Comparison of ENCODE assay signal across 9 cellular contexts in the genomic region with DNA sequence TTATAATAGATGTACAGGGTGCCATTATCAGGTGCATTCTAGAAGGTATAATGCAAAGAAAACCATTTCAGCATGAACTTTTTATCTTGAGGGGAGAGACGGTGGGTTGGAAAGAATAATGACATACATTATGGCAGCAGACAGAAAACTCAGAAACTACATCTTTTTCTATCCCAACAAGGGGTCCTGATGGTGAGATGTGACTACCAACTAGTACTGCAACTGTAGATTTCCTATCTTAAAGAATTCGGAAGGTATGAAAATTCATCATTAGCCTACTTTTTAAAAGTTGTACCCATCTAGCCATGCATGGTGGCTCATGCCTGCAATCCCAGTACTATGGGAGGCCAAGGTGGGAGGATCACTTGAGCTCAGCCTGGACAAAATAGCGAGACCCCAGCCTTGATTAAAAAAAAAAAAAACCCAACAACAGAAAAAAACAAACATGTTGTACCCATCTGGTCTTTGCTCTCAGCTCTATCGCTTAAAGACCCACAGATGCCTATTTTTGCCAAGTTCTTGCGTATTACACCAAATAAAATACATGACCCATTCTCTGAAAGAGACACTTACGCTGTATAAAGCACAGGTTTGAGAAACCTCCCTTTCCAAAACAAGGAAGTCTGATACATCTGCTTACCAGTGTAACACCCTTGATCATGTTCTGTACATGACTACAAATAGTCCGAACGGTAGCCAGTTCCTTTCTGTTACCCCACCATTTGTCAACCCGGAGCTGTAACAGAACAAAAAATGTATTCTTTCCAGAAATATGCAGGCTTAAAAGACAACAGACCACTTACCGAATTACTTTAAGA. TPM values are rescaled to one million over a fixed set of nuclear protein-coding genes. Genes with fewer than 3 reads are reported as not detected.
DNase-seq lines count a peak whose midpoint lies in the region; ATAC-seq, FAIRE-seq and TF ChIP-seq lines count a peak whose summit lies in the region.
"Had no signal": no experiment of that assay in that cellular context is flagged by ENCODE, and none has a peak within 500 bp of the region (broad histone marks: within the 10 kb centered on the region; RNA-seq: fewer than 3 reads in every experiment).

No MANE protein-coding gene starts in this region.

- TF ChIP-seq CTCF in DOHH2 (IDR thresholded peaks at IDR 0.05; ENCODE audit: low read depth, low read length, poor library complexity, severe bottlenecking) (no peak), OCI-LY7 (conservative IDR thresholded peaks at IDR 0.05; ENCODE audit: low read length) (no peak), endothelial cell of umbilical vein (IDR thresholded peaks at IDR 0.05; ENCODE audit: extremely low read depth in 1 of 2, insufficient read depth in 1 of 2, low read depth in 1 of 2, low read length in 2 of 2) (no peak), parathyroid adenoma (IDR thresholded peaks at IDR 0.05) (no peak)

- peaks cover 71% of the 10 kb centered on the region for H3F3A ChIP-seq in DOHH2 (ENCODE audit: control insufficient read depth, insufficient read depth)

- H3K36me3 ChIP-seq in DOHH2 (ENCODE audit: control insufficient read depth, low read length): peaks cover 87% of the 10 kb centered on the region
- H3K36me3 ChIP-seq in OCI-LY7 (ENCODE audit: insufficient read depth, low read length): peaks cover 80% of the 10 kb centered on the region
- peaks cover 12 to 35% of the 10 kb centered on the region in 2 experiments for H3K36me3 ChIP-seq in endothelial cell of umbilical vein (ENCODE audit: control insufficient read depth in 2 of 2, extremely low read depth in 1 of 2, insufficient read depth in 2 of 2, low read length in 2 of 2)
- H3K36me3 ChIP-seq in parathyroid adenoma (ENCODE audit: control insufficient read depth, insufficient read depth, low read length): no peaks in the 10 kb centered on the region

- intact Hi-C loops in OCI-LY7 (cut with micrococcal nuclease; ENCODE audit: unreplicated experiment) (loop anchor here (5.0 to 10.0 kb wide), 3 partner anchors 95 to 750 kb away; no protein-coding TSS in a partner anchor), endothelial cell of umbilical vein (cut with micrococcal nuclease) (no loop called here)

- DNase-seq in OCI-LY7 (ENCODE audit: low spot score) (no peak), endothelial cell of umbilical vein (ENCODE audit: low read depth, low spot score) (no peak), NCI-H2171 treated with DMSO at 0.1 percent for 48 hours (lab: John Stamatoyannopoulos, UW) (no peak), LoVo (ENCODE audit: low spot score) (no peak), SK-N-DZ (ENCODE audit: low spot score) (no peak)
- DNase-seq: NCI-H524 treated with DMSO at 0.1 percent for 48 hours had no signal

- H4K20me1 ChIP-seq in DOHH2 (ENCODE audit: control insufficient read depth, insufficient read depth, low read depth, low read length): peaks cover 42% of the 10 kb centered on the region
- H4K20me1 ChIP-seq in OCI-LY7 (ENCODE audit: insufficient read depth, low read length): peaks cover 39% of the 10 kb centered on the region
- H4K20me1 ChIP-seq in endothelial cell of umbilical vein (replicated peaks; ENCODE audit: control insufficient read depth, extremely low read depth, insufficient read depth, low read length): peaks cover 10% of the 10 kb centered on the region

- peak overlapping the region; percentile 82 for H3K4me3 ChIP-seq in DOHH2 (ENCODE audit: low read length)
- peak overlapping the region; percentile 82 for H3K4me3 ChIP-seq in OCI-LY7 (ENCODE audit: low read depth, low read length, poor library complexity, severe bottlenecking)
- peak overlapping the region; percentile 55 to 99 (median 59) for H3K4me3 ChIP-seq in endothelial cell of umbilical vein (replicated peaks in 1 of 3; ENCODE audit: insufficient read depth in 1 of 3, low read depth in 1 of 3, low read length in 3 of 3)
- peak overlapping the region; percentile 96 for H3K4me3 ChIP-seq in parathyroid adenoma (ENCODE audit: low read depth, low read length)

- H2AFZ ChIP-seq in OCI-LY7 (ENCODE audit: low read length): no peak overlapping the region
- H2AFZ ChIP-seq in endothelial cell of umbilical vein (ENCODE audit: low read depth, low read length): no peak overlapping the region
- H2AFZ ChIP-seq in parathyroid adenoma: no peak overlapping the region

- no peak for ATAC-seq in GM21390 (IDR thresholded peaks at IDR 0.05; ENCODE audit: unreplicated experiment)

- dilution Hi-C loops in endothelial cell of umbilical vein (cut with MboI; ENCODE audit: extremely low pct_ligation_motif_present, low sequenced_read_pairs): no loop called here

- no TSS peak for BruUV-seq in OCI-LY7 (replicated peaks; lab: Mats Ljungman, UMichigan)
- no TSS peak for BruUV-seq in endothelial cell of umbilical vein (replicated peaks; lab: Mats Ljungman, UMichigan)

- FAIRE-seq in endothelial cell of umbilical vein (lab: Jason Lieb, UNC): no peak

- CTCF ChIA-PET in OCI-LY7 (lab: Charles Lee; ENCODE audit: unreplicated experiment) (no interaction called here), endothelial cell of umbilical vein (lab: Charles Lee) (no interaction called here)

- no peaks in the 10 kb centered on the region for H3K9me3 ChIP-seq in DOHH2 (ENCODE audit: control insufficient read depth, insufficient read depth, low read length)
- no peaks in the 10 kb centered on the region for H3K9me3 ChIP-seq in OCI-LY7 (ENCODE audit: low read length)
- no peaks in the 10 kb centered on the region for H3K9me3 ChIP-seq in endothelial cell of umbilical vein (replicated peaks; ENCODE audit: control insufficient read depth, insufficient read depth, low read length)
- H3K9me3 ChIP-seq in parathyroid adenoma (ENCODE audit: control insufficient read depth, low read length): no peaks in the 10 kb centered on the region

- H3K27me3 ChIP-seq in DOHH2 (ENCODE audit: control insufficient read depth, low read length): no peaks in the 10 kb centered on the region
- H3K27me3 ChIP-seq in endothelial cell of umbilical vein (ENCODE audit: control insufficient read depth in 2 of 2, insufficient read depth in 2 of 2, low read length in 2 of 2): no peaks in the 10 kb centered on the region
- H3K27me3 ChIP-seq in parathyroid adenoma (ENCODE audit: control insufficient read depth, insufficient read depth, low read length): no peaks in the 10 kb centered on the region

- H3K9ac ChIP-seq in endothelial cell of umbilical vein (replicated peaks; ENCODE audit: extremely low read depth, insufficient read depth, low read length): peak overlapping the region; percentile 92
- H3K9ac ChIP-seq in parathyroid adenoma: no peak overlapping the region

- POLR2A ChIA-PET in OCI-LY7 (lab: Charles Lee) (interaction anchor here (0.6 to 1.7 kb wide), 9 partner anchors 9 to 1605 kb away, joined by 3 to 10 read pairs (median 5); a partner anchor contains a TSS), endothelial cell of umbilical vein (lab: Charles Lee) (interaction anchor here (0.7 kb wide), 1 partner anchor 91 kb away, joined by 3 read pairs; a partner anchor contains a TSS)

- H3K9me2 ChIP-seq in DOHH2 (replicated peaks; ENCODE audit: control insufficient read depth, low read length) (no peaks in the 10 kb centered on the region), OCI-LY7 (ENCODE audit: insufficient read depth, low read length) (no peaks in the 10 kb centered on the region)

- TF ChIP-seq POLR2A in endothelial cell of umbilical vein (IDR thresholded peaks at IDR 0.05; ENCODE audit: low read depth, low read length): peak; percentile 1

- peaks cover 66% of the 10 kb centered on the region for H3K79me2 ChIP-seq in DOHH2 (ENCODE audit: control insufficient read depth, low read length)
- peaks cover 77% of the 10 kb centered on the region for H3K79me2 ChIP-seq in OCI-LY7 (ENCODE audit: insufficient read depth, low read depth, low read length)
- peaks cover 42% of the 10 kb centered on the region for H3K79me2 ChIP-seq in endothelial cell of umbilical vein (ENCODE audit: control insufficient read depth, insufficient read depth, low read length)
- H3K79me2 ChIP-seq in parathyroid adenoma: peaks cover 15% of the 10 kb centered on the region

- H3K4me2 ChIP-seq in DOHH2 (ENCODE audit: low read length) (peak overlapping the region; percentile 75), OCI-LY7 (ENCODE audit: low read length) (peak overlapping the region; percentile 83), endothelial cell of umbilical vein (ENCODE audit: insufficient read depth, low read length) (peak overlapping the region; percentile 97), parathyroid adenoma (ENCODE audit: low read length) (peak overlapping the region; percentile 97)

- H3K9me1 ChIP-seq in endothelial cell of umbilical vein (replicated peaks; ENCODE audit: control insufficient read depth, extremely low read depth, insufficient read depth, low read length): no peaks in the 10 kb centered on the region

- peaks cover 40% of the 10 kb centered on the region for H3K4me1 ChIP-seq in DOHH2 (ENCODE audit: control insufficient read depth, low read length)
- H3K4me1 ChIP-seq in OCI-LY7 (ENCODE audit: insufficient read depth, low read length, poor library complexity, severe bottlenecking): peaks cover 43% of the 10 kb centered on the region
- peaks cover 26% of the 10 kb centered on the region for H3K4me1 ChIP-seq in endothelial cell of umbilical vein (ENCODE audit: control insufficient read depth, extremely low read depth, insufficient read depth, low read length)
- H3K4me1 ChIP-seq in parathyroid adenoma: peaks cover 9% of the 10 kb centered on the region

- peak overlapping the region; percentile 88 for H3K27ac ChIP-seq in DOHH2 (ENCODE audit: low read depth, low read length)
- H3K27ac ChIP-seq in OCI-LY7 (ENCODE audit: low read depth, low read length, poor library complexity, severe bottlenecking): peak overlapping the region; percentile 87
- H3K27ac ChIP-seq in endothelial cell of umbilical vein (ENCODE audit: insufficient read depth, low read depth, low read length): peak overlapping the region; percentile 83
- H3K27ac ChIP-seq in parathyroid adenoma: no peak overlapping the region

RNA-seq across cellular contexts. Expression of a gene that starts 1.6 kb away (rescaled TPM):
- 2,571 and 3,860 TPM in 2 replicates for total RNA-seq in OCI-LY7 (2014; rRNA removed; shearing (Covaris generic))
- total RNA-seq in OCI-LY7 (2022) (1,698 and 1,735 TPM in 2 replicates), endothelial cell of umbilical vein (963 and 988 TPM in 2 replicates)
- polyA plus RNA-seq in endothelial cell of umbilical vein: 547 and 1,186 TPM in 2 replicates
- 1,188 and 1,430 TPM in 2 replicates for polyA plus RNA-seq in endothelial cell of umbilical vein (2011; cell fraction: cytosol; rRNA removed)
- polyA plus RNA-seq in endothelial cell of umbilical vein (2011; cell fraction: nucleus; rRNA removed): 316 and 532 TPM in 2 replicates
- polyA plus RNA-seq in endothelial cell of umbilical vein (2012): 1,381 and 1,788 TPM in 2 replicates
- polyA minus RNA-seq in endothelial cell of umbilical vein: 69.0 and 71.6 TPM in 2 replicates
- polyA minus RNA-seq in endothelial cell of umbilical vein (2011; cell fraction: cytosol; rRNA and poly(A)+ RNA removed): 525 TPM
- polyA minus RNA-seq in endothelial cell of umbilical vein (2011; cell fraction: nucleus; rRNA and poly(A)+ RNA removed): 185 and 229 TPM in 2 replicates
- polyA plus RNA-seq in SK-N-DZ (2014; cell fraction: cytosol; rRNA removed): 4,928 and 7,239 TPM in 2 replicates
- polyA plus RNA-seq in SK-N-DZ (2014; cell fraction: nucleus; rRNA removed): 2,869 and 8,300 TPM in 2 replicates

RNA-seq across cellular contexts. Expression of a gene that starts 1.7 kb away (rescaled TPM):
- 12.7 and 15.1 TPM in 2 replicates for total RNA-seq in OCI-LY7 (2014; rRNA removed; shearing (Covaris generic))
- total RNA-seq in OCI-LY7 (2022): 28.3 and 28.4 TPM in 2 replicates
- total RNA-seq in endothelial cell of umbilical vein: 9.7 and 11.3 TPM in 2 replicates
- polyA plus RNA-seq in endothelial cell of umbilical vein: 4.0 and 5.5 TPM in 2 replicates
- polyA plus RNA-seq in endothelial cell of umbilical vein (2011; cell fraction: cytosol; rRNA removed): 8.1 and 8.9 TPM in 2 replicates
- 8.6 and 10.3 TPM in 2 replicates for polyA plus RNA-seq in endothelial cell of umbilical vein (2011; cell fraction: nucleus; rRNA removed)
- polyA plus RNA-seq in endothelial cell of umbilical vein (2012): 6.0 and 12.3 TPM in 2 replicates
- 2.3 and 5.6 TPM in 2 replicates for polyA minus RNA-seq in endothelial cell of umbilical vein
- 5.6 TPM for polyA minus RNA-seq in endothelial cell of umbilical vein (2011; cell fraction: cytosol; rRNA and poly(A)+ RNA removed)
- polyA minus RNA-seq in endothelial cell of umbilical vein (2011; cell fraction: nucleus; rRNA and poly(A)+ RNA removed): 4.5 and 7.2 TPM in 2 replicates
- 23.0 and 28.6 TPM in 2 replicates for polyA plus RNA-seq in SK-N-DZ (2014; cell fraction: cytosol; rRNA removed)
- 17.0 and 17.1 TPM in 2 replicates for polyA plus RNA-seq in SK-N-DZ (2014; cell fraction: nucleus; rRNA removed)

RNA-seq across cellular contexts. Expression of a gene that starts 50.4 kb away (rescaled TPM):
- total RNA-seq in OCI-LY7 (2014; rRNA removed; shearing (Covaris generic)): not detected in 2 replicates
- total RNA-seq in OCI-LY7 (2022) (not detected in 2 replicates), endothelial cell of umbilical vein (not detected in 2 replicates)
- polyA plus RNA-seq in endothelial cell of umbilical vein: 0.01 and 0.02 TPM in 2 replicates
- polyA plus RNA-seq in endothelial cell of umbilical vein (2011; cell fraction: cytosol; rRNA removed): 0.01 and 0.03 TPM in 2 replicates
- not detected in 2 replicates for polyA plus RNA-seq in endothelial cell of umbilical vein (2011; cell fraction: nucleus; rRNA removed)
- 0.03 TPM in 1 of 2 replicates, not detected in the other for polyA plus RNA-seq in endothelial cell of umbilical vein (2012)
- polyA minus RNA-seq in endothelial cell of umbilical vein: not detected in 2 replicates
- polyA minus RNA-seq in endothelial cell of umbilical vein (2011; cell fraction: cytosol; rRNA and poly(A)+ RNA removed): not detected
- not detected in 2 replicates for polyA minus RNA-seq in endothelial cell of umbilical vein (2011; cell fraction: nucleus; rRNA and poly(A)+ RNA removed)
- not detected in 2 replicates for polyA plus RNA-seq in SK-N-DZ (2014; cell fraction: cytosol; rRNA removed)
- not detected in 2 replicates for polyA plus RNA-seq in SK-N-DZ (2014; cell fraction: nucleus; rRNA removed)
